ENCODE assay signal across 22 cellular contexts in the genomic region with DNA sequence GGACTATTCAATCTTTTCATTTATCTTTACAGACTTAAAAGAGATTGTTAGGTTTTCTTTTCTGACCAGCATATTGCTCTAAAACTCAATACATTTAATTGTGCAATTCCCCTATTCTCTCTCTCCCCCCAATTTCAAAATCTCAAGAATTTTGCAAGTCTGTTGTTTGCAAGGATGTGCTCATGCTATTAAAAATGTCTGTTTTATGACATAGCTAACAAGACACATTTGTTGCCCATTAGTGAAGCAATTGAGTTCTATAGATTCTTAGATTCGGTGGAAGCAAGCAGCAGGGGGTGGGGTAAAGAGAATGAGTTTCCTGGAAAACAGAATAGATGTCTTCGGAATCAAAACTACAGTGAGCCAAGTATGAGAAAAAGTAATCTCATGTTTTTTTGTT. TPM values are rescaled to one million over a fixed set of nuclear protein-coding genes. Genes with fewer than 3 reads are reported as not detected.
A peak's percentile ranks its signal among the peaks of the same experiment; 100 is the strongest.
DNase-seq lines count a peak whose midpoint lies in the region; ATAC-seq, FAIRE-seq and TF ChIP-seq lines count a peak whose summit lies in the region.
"Had no signal": no experiment of that assay in that cellular context is flagged by ENCODE, and none has a peak within 500 bp of the region (broad histone marks: within the 10 kb centered on the region; RNA-seq: fewer than 3 reads in every experiment).

No MANE protein-coding gene starts in this region.

- ATAC-seq in left lobe of liver (no peak), GM18519 (IDR thresholded peaks at IDR 0.05; ENCODE audit: low FRiP score, unreplicated experiment) (no peak), HG03520 (IDR thresholded peaks at IDR 0.05; ENCODE audit: unreplicated experiment) (no peak)
- ATAC-seq: activated CD8-positive, alpha-beta memory T cell treated with anti-CD3 and anti-CD28 coated beads, Interleukin-2, amount 10 ng/mL, durations not matched to agents 7 days and 5 days; effector memory CD8-positive, alpha-beta T cell; sciatic nerve had no signal

- no peak for FAIRE-seq in HTR-8/SVneo (lab: Jason Lieb, UNC)

- no peak for TF ChIP-seq CTCF in choroid plexus epithelial cell (conservative IDR thresholded peaks at IDR 0.05; ENCODE audit: low read depth, low read length)

- H3K4me3 ChIP-seq in choroid plexus epithelial cell (ENCODE audit: low read depth, low read length) (no peak overlapping the region), skeletal muscle cell (ENCODE audit: low read depth, low read length) (no peak overlapping the region)
- H3K4me3 ChIP-seq: BLaER1 treated with 17β-estradiol and CSF1 and Interleukin-3, amounts not matched to agents 10 nM and 100 nM; left ventricle myocardium inferior had no signal

- DNase-seq in GM04503 (ENCODE audit: low read depth) = peak; percentile 70
- DNase-seq in NOMO-1 treated with DMSO at 0.1 percent for 48 hours (lab: John Stamatoyannopoulos, UW; ENCODE audit: unreplicated experiment) = peak; percentile 80
- peak; percentile 52 for DNase-seq in choroid plexus epithelial cell (ENCODE audit: low read depth)
- DNase-seq in skeletal muscle cell (ENCODE audit: low read depth) = peak; percentile 55
- DNase-seq in HTR-8/SVneo (ENCODE audit: insufficient read length, low spot score) = no peak
- no peak for DNase-seq in left lobe of liver (ENCODE audit: low spot score)
- DNase-seq: activated CD4-positive, alpha-beta T cell treated with anti-CD3 and anti-CD28 coated beads for 1 hour; activated CD8-positive, alpha-beta memory T cell treated with anti-CD3 and anti-CD28 coated beads, Interleukin-2, amount 10 ng/mL, durations not matched to agents 7 days and 5 days; activated effector memory CD4-positive, alpha-beta T cell treated with anti-CD3 and anti-CD28 coated beads, Interleukin-2, amount 50 U/mL, for 16 hours; amygdala; cerebellar nuclear complex; effector memory CD8-positive, alpha-beta T cell; H7; left ventricle myocardium inferior; NCI-H1694; NCI-H446; stimulated activated CD4-positive, alpha-beta T cell treated with anti-CD3 and anti-CD28 coated beads, Interleukin-2, amount 100 ng/mL, for 48 hours; substantia nigra had no signal

RNA-seq across cellular contexts. Expression of a gene that starts 8.5 kb away (rescaled TPM):
- total RNA-seq in left lobe of liver = 82.6 TPM

RNA-seq across cellular contexts. Expression of a gene that starts 21.6 kb away (rescaled TPM):
- total RNA-seq in left lobe of liver = 6.5 TPM

Comparison
In these comparisons a context has a peak if more than half of its experiments do, and no peak if none do; other contexts are left out.
1. DNase-seq: peak in GM04503 (single experiment), NOMO-1 treated with DMSO at 0.1 percent for 48 hours (single experiment), choroid plexus epithelial cell (single experiment) and skeletal muscle cell (single experiment); none in HTR-8/SVneo (single experiment) and left lobe of liver (single experiment).